Comparison of ENCODE assay signal across 8 cellular contexts in the genomic region with DNA sequence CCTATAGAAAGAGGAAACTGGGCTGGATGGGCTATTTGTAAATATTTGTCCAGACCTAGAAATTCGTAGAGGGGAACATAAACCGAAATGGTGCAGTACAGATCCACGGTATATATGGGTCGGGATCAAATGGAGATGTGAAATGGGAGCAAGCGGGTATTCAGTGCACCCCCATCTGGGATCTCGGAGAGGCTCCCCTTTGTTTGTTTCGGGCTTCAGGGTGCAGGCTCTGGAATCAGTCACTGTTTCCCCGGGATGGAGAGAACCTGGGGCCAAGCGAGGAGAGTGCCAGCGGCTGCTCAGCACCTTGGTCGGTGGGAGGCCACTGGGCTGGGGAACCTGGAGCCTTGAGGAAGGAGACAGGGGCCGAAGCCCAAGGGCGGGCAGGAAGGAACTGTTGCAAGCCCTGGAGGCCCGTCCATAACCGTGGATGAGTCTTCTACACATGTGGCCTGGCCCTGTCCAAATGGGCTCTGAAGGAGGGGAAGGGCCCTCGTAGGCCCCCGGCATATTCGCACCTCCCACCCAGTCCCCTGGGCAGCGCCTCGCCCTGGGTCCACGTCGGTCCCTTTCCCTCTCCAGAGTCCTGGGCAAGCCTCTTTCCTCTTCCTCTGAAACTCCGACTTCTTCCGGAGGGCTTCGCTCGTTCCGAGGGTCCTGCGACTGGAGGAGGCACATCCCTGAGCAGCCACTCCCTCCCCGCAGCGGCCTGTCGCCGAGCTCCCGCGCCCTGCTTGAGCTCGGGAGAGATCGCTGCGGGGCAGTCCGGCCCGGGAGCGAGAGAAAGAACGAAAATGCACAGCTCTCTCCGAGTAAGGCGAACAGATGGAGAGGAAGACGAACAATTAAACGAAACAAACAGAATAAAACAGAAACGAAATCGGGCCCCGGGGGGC. TPM values are rescaled to one million over a fixed set of nuclear protein-coding genes. Genes with fewer than 3 reads are reported as not detected.
DNase-seq lines count a peak whose midpoint lies in the region; ATAC-seq and TF ChIP-seq lines count a peak whose summit lies in the region.

No MANE protein-coding gene starts in this region.

- no peak for ATAC-seq in T-cell (replicated peaks in 1 of 4)
- ATAC-seq in HG03342 (IDR thresholded peaks at IDR 0.05; ENCODE audit: unreplicated experiment), result no peak

- in situ Hi-C loops in GM13977 (cut with MboI; ENCODE audit: low pct_unique_long_range_greater_than_20kb, low sequenced_read_pairs, unreplicated experiment), result no loop called here

- POLR2A ChIA-PET in T-cell (lab: Charles Lee), result interaction anchor here in 1 of 2 donors (0.6 kb wide), 1 partner anchor 59 kb away, joined by 10 read pairs; no protein-coding TSS in a partner anchor

- H3K27ac ChIP-seq in skin epidermis, result no peak overlapping the region

- H3K4me3 ChIP-seq in fibroblast of villous mesenchyme (ENCODE audit: low read depth, low read length), result no peak overlapping the region
- H3K4me3 ChIP-seq in skin epidermis, result peak overlapping the region; percentile 13 to 38 (median 28)

- no peak for TF ChIP-seq CTCF in GM13977 (IDR thresholded peaks at IDR 0.05; ENCODE audit: extremely low read depth, insufficient read depth, missing control alignments)
- no peak for TF ChIP-seq CTCF in fibroblast of villous mesenchyme (IDR thresholded peaks at IDR 0.05; ENCODE audit: insufficient read depth, low read depth, low read length)

- H3K9me3 Mint-ChIP-seq in T-cell, result no peaks in the 10 kb centered on the region

- no peak overlapping the region for H3K27ac Mint-ChIP-seq in T-cell

- peaks cover 63 to 69% (median 63%) of the 10 kb centered on the region in 3 donors for H3K4me1 Mint-ChIP-seq in T-cell

- CTCF ChIA-PET in T-cell (lab: Charles Lee), result interaction anchor here in 1 of 2 donors (0.7 kb wide), 1 partner anchor 1872 kb away, joined by 5 read pairs; no protein-coding TSS in a partner anchor

- peak; percentile 58 for DNase-seq in GM13977 (ENCODE audit: low spot score)
- DNase-seq in T-cell, result peak in 3 of 34 experiments; percentile 10 to 17 (median 15)
- peak; percentile 41 for DNase-seq in fibroblast of villous mesenchyme (ENCODE audit: low read depth)
- no peak for DNase-seq in activated gamma-delta T cell (lab: John Stamatoyannopoulos, UW)
- DNase-seq in OCI-M2 (lab: John Stamatoyannopoulos, UW; ENCODE audit: unreplicated experiment), result no peak
- DNase-seq in NCI-H2227 (lab: John Stamatoyannopoulos, UW; ENCODE audit: unreplicated experiment), result no peak

- H3K4me3 Mint-ChIP-seq in T-cell, result peak overlapping the region; percentile 80 to 94 (median 82)

- H3K27me3 Mint-ChIP-seq in T-cell, result peaks cover 67 to 85% of the 10 kb centered on the region in 2 donors

- no peaks in the 10 kb centered on the region for H3K36me3 Mint-ChIP-seq in T-cell

RNA-seq across cellular contexts. Expression of gene ISL2, which starts 3.0 kb away (rescaled TPM):
- total RNA-seq in T-cell (under 1 TPM in 3 of 5 donors, not detected in 2; 0.23 to 0.44 (median 0.26) TPM), fibroblast of villous mesenchyme (0.64 TPM in 1 of 2 replicates, not detected in the other)

RNA-seq across cellular contexts. Expression of gene ETFA, which starts 28.3 kb away (rescaled TPM):
- total RNA-seq in T-cell (10 to 100 TPM; 34.6 to 53.9 (median 50.4) TPM), fibroblast of villous mesenchyme (85.7 and 114 TPM in 2 replicates)

Comparison
In these comparisons a context has a peak if more than half of its experiments do, and no peak if none do; other contexts are left out.
1. DNase-seq: peak in GM13977 (single experiment) and fibroblast of villous mesenchyme (single experiment); none in activated gamma-delta T cell (single experiment), OCI-M2 (single experiment) and NCI-H2227 (single experiment).